8 cellular contexts compared by ENCODE assay signal in the genomic region with DNA sequence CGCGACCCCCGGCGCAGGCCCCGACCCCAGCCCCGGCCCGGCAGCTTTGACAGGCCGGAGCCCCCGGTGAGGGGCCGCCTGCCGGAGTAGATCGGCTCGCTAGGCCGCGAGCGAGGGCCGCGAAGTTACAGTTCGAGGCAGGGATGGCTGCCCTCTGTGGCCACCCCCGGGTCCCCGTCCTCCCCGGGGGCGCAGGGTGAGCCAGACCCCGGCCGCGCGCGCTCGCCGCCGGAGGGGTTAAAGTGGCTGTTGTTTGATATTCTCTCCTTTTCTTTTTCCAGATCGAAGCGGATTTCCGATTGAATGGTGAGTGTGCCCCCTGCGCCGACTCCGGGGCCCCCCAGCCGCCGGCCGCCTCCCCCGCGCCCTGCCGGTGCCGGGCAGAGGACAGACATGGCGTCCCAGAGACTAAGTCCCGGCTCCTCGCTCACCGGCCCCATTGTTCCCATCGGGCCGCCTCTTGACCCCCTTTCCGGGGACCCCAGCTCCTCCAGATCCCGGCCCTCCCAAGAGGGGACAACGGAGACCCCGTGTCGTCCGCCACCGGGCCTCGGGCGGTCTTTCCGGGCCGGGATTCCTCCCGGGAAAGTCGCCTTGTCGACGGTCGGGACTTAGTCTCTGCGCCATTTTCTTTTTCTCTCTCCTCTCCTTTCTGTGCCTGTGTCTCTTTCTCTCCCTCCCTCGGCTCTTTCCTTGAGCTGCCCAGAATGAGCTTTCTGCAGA. TPM values are rescaled to one million over a fixed set of nuclear protein-coding genes. Genes with fewer than 3 reads are reported as not detected.
DNase-seq lines count a peak whose midpoint lies in the region; ATAC-seq and TF ChIP-seq lines count a peak whose summit lies in the region.

No MANE protein-coding gene starts in this region.

- ATAC-seq in GM21619 (IDR thresholded peaks at IDR 0.05; ENCODE audit: unreplicated experiment) = peak; percentile 23
- no peak for ATAC-seq in GM19463 (IDR thresholded peaks at IDR 0.05; ENCODE audit: unreplicated experiment)

- no peak overlapping the region for H2BK5ac ChIP-seq in mesendoderm (ENCODE audit: low read length)

- H3K4me1 ChIP-seq in mesendoderm (ENCODE audit: control insufficient read depth, low read depth, low read length) (peaks cover 20% of the 10 kb centered on the region), tibial artery (peaks cover 0 to 50% (median 23%) of the 10 kb centered on the region in 4 donors)

- no CpG with 5 or more reads among the region's 68 CpGs for WGBS in mesendoderm (ENCODE audit: extremely low coverage, insufficient coverage, low lambda C conversion rate)

- H3K27ac ChIP-seq in mesendoderm (ENCODE audit: low read depth, low read length) (peak overlapping the region; percentile 72), tibial artery (peak overlapping the region; percentile 96 to 99)

- intact Hi-C loops in tibial artery (cut with DNase I; ENCODE audit: low total_unique reads) = no loop called here

- H2BK120ac ChIP-seq in mesendoderm (ENCODE audit: low read depth, low read length) = peak overlapping the region; percentile 86

- DNase-seq in EH (ENCODE audit: low read depth) = peak; percentile 50
- DNase-seq in LNCaP clone FGC (ENCODE audit: low read depth) = no peak
- peak; percentile 58 for DNase-seq in activated CD4-positive, alpha-beta T cell treated with anti-CD3 and anti-CD28 coated beads for 48 hours
- peak; percentile 17 for DNase-seq in effector CD4-positive, alpha-beta T cell
- DNase-seq in mesendoderm = peak; percentile 34
- DNase-seq in tibial artery = peak; percentile 35 to 69

- no peaks in the 10 kb centered on the region for H3K36me3 ChIP-seq in mesendoderm (ENCODE audit: control insufficient read depth, insufficient read depth, low read length)
- H3K36me3 ChIP-seq in tibial artery = no peaks in the 10 kb centered on the region

- H3K4ac ChIP-seq in mesendoderm (ENCODE audit: low read depth, low read length) = peak overlapping the region; percentile 99

- peak overlapping the region; percentile 81 for H3K4me2 ChIP-seq in mesendoderm (ENCODE audit: low read length)

- no peak overlapping the region for H2AK5ac ChIP-seq in mesendoderm (ENCODE audit: low read length)

- TF ChIP-seq CTCF in LNCaP clone FGC (IDR thresholded peaks at IDR 0.05; ENCODE audit: control insufficient read depth, extremely low read depth, insufficient read depth) = no peak
- TF ChIP-seq CTCF in tibial artery (IDR thresholded peaks at IDR 0.05) = no peak

- peak overlapping the region; percentile 98 for H3K18ac ChIP-seq in mesendoderm (ENCODE audit: low read length)

- H3K79me2 ChIP-seq in mesendoderm (ENCODE audit: control insufficient read depth, insufficient read depth, low read length) = peaks cover 49% of the 10 kb centered on the region

- H4K8ac ChIP-seq in mesendoderm (ENCODE audit: low read depth, low read length) = peak overlapping the region; percentile 78

- H2BK15ac ChIP-seq in mesendoderm (replicated peaks; ENCODE audit: low read depth) = no peak overlapping the region

- peak overlapping the region; percentile 97 for H3K56ac ChIP-seq in mesendoderm (ENCODE audit: low read length)

- peaks cover 14% of the 10 kb centered on the region for H3K79me1 ChIP-seq in mesendoderm (ENCODE audit: low read length)

- peak overlapping the region; percentile 97 for H3K9ac ChIP-seq in mesendoderm (ENCODE audit: low read length)

- H3K9me3 ChIP-seq in tibial artery = no peaks in the 10 kb centered on the region

- H3K23ac ChIP-seq in mesendoderm (ENCODE audit: low read length) = no peak overlapping the region

- no peak overlapping the region for H4K5ac ChIP-seq in mesendoderm (ENCODE audit: low read length)

- H3K4me3 ChIP-seq in LNCaP clone FGC (ENCODE audit: low read depth, low read length) (peak overlapping the region; percentile 89), mesendoderm (ENCODE audit: low read length) (peak overlapping the region; percentile 63), tibial artery (peak overlapping the region; percentile 81 to 100)

- no peaks in the 10 kb centered on the region for H3K27me3 ChIP-seq in mesendoderm (ENCODE audit: insufficient read depth, low read length, poor library complexity)
- no peaks in the 10 kb centered on the region for H3K27me3 ChIP-seq in tibial artery

RNA-seq across cellular contexts. Expression of a gene that starts 0.7 kb away (rescaled TPM):
- 172 TPM for polyA plus RNA-seq in mesendoderm (2013, experiment 1 of 2)
- 171 TPM for polyA plus RNA-seq in mesendoderm (2013, experiment 2 of 2)
